Comparison of ENCODE assay signal across 12 cellular contexts in genomic region chr2:102367331-102367971, GRCh38. TPM values are rescaled to one million over a fixed set of nuclear protein-coding genes. Genes with fewer than 3 reads are reported as not detected.
DNase-seq lines count a peak whose midpoint lies in the region; ATAC-seq and TF ChIP-seq lines count a peak whose summit lies in the region.
"Had no signal": no experiment of that assay in that cellular context is flagged by ENCODE, and none has a peak within 500 bp of the region (broad histone marks: within the 10 kb centered on the region; RNA-seq: fewer than 3 reads in every experiment).

No MANE protein-coding gene starts in this region.

- H3K4me3 Mint-ChIP-seq in activated CD4-positive, alpha-beta T cell treated with anti-CD3 and anti-CD28 coated beads for 36 hours = peak overlapping the region; percentile 55
- peak overlapping the region; percentile 85 for H3K4me3 Mint-ChIP-seq in T-helper 17 cell
- no peak overlapping the region for H3K4me3 Mint-ChIP-seq in stimulated activated naive B cell treated with anti-CD40 and anti-IgM and Interleukin-4, amounts not matched to agents 10 μg/mL and 1 μg/mL and 100 μg/mL, for 72 hours

- DNase-seq in activated CD4-positive, alpha-beta T cell treated with anti-CD3 and anti-CD28 coated beads for 36 hours = peak; percentile 64
- no peak for DNase-seq in activated CD4-positive, alpha-beta T cell treated with anti-CD3 and anti-CD28 coated beads, Interleukin-2, amount 50 U/mL, for 48 hours
- no peak for DNase-seq in T-helper 17 cell
- no peak for DNase-seq in stimulated activated naive B cell treated with anti-CD40 and anti-IgM and Interleukin-4, amounts not matched to agents 10 μg/mL and 1 μg/mL and 100 μg/mL, for 72 hours
- DNase-seq in adrenal gland = no peak
- DNase-seq in NCI-H1436 (lab: John Stamatoyannopoulos, UW) = no peak
- DNase-seq: 8988T, SK-N-SH had no signal

- H3K4me1 Mint-ChIP-seq in activated CD4-positive, alpha-beta T cell treated with anti-CD3 and anti-CD28 coated beads for 36 hours = peaks cover 68% of the 10 kb centered on the region
- H3K4me1 Mint-ChIP-seq in T-helper 17 cell = peaks cover 35% of the 10 kb centered on the region
- H3K4me1 Mint-ChIP-seq in stimulated activated naive B cell treated with anti-CD40 and anti-IgM and Interleukin-4, amounts not matched to agents 10 μg/mL and 1 μg/mL and 100 μg/mL, for 72 hours = peaks cover 9 to 19% of the 10 kb centered on the region in 2 donors

- TF ChIP-seq CTCF in adrenal gland (IDR thresholded peaks at IDR 0.05) = no peak

- TF ChIP-seq POLR2A in adrenal gland (IDR thresholded peaks at IDR 0.05) = no peak

- H3K9me3 Mint-ChIP-seq in activated CD4-positive, alpha-beta T cell treated with anti-CD3 and anti-CD28 coated beads for 36 hours (ENCODE audit: low read depth) = peaks cover 27% of the 10 kb centered on the region
- H3K9me3 Mint-ChIP-seq in stimulated activated naive B cell treated with anti-CD40 and anti-IgM and Interleukin-4, amounts not matched to agents 10 μg/mL and 1 μg/mL and 100 μg/mL, for 72 hours = peaks cover 15 to 20% of the 10 kb centered on the region in 2 donors

- H3K4me1 ChIP-seq in adrenal gland (replicated peaks in 1 of 2) = no peaks in the 10 kb centered on the region

- POLR2A ChIA-PET in activated CD4-positive, alpha-beta T cell treated with anti-CD3 and anti-CD28 coated beads for 36 hours (lab: Charles Lee) = interaction anchor here (0.6 to 1.0 kb wide), 5 partner anchors 12 to 648 kb away, joined by 3 to 4 read pairs (median 3); partner anchors contain the start of gene IL18R1

- H3K9me3 ChIP-seq in T-helper 17 cell (ENCODE audit: control insufficient read depth, low read length, poor library complexity, severe bottlenecking) = peaks cover 5% of the 10 kb centered on the region
- H3K9me3 ChIP-seq in adrenal gland (replicated peaks in 1 of 3) = no peaks in the 10 kb centered on the region
- H3K9me3 ChIP-seq: SK-N-SH had no signal

- H3K27me3 Mint-ChIP-seq in activated CD4-positive, alpha-beta T cell treated with anti-CD3 and anti-CD28 coated beads for 36 hours = no peaks in the 10 kb centered on the region
- H3K27me3 Mint-ChIP-seq in T-helper 17 cell = no peaks in the 10 kb centered on the region
- no peaks in the 10 kb centered on the region for H3K27me3 Mint-ChIP-seq in stimulated activated naive B cell treated with anti-CD40 and anti-IgM and Interleukin-4, amounts not matched to agents 10 μg/mL and 1 μg/mL and 100 μg/mL, for 72 hours

- H3K36me3 ChIP-seq in adrenal gland (replicated peaks in 1 of 2) = no peaks in the 10 kb centered on the region

- peaks cover 83% of the 10 kb centered on the region for H3K36me3 Mint-ChIP-seq in activated CD4-positive, alpha-beta T cell treated with anti-CD3 and anti-CD28 coated beads for 36 hours (ENCODE audit: low read depth)
- H3K36me3 Mint-ChIP-seq in T-helper 17 cell (ENCODE audit: low read depth) = peaks cover 11% of the 10 kb centered on the region
- H3K36me3 Mint-ChIP-seq in stimulated activated naive B cell treated with anti-CD40 and anti-IgM and Interleukin-4, amounts not matched to agents 10 μg/mL and 1 μg/mL and 100 μg/mL, for 72 hours = peaks cover 28 to 36% of the 10 kb centered on the region in 2 donors

- CTCF ChIA-PET in activated CD4-positive, alpha-beta T cell treated with anti-CD3 and anti-CD28 coated beads for 36 hours (lab: Charles Lee) = interaction anchor here (0.7 to 2.0 kb wide), 8 partner anchors 10 to 469 kb away, joined by 3 to 7 read pairs (median 5); no protein-coding TSS in a partner anchor

- intact Hi-C loops in activated CD4-positive, alpha-beta T cell treated with anti-CD3 and anti-CD28 coated beads for 36 hours (cut with DNase I, micrococcal nuclease) = loop anchor here (1.0 to 10.0 kb wide), 17 partner anchors 11 to 1060 kb away; partner anchors contain the start of gene RNF149 (in 1 of the 2)
- intact Hi-C loops in adrenal gland (cut with DNase I) = no loop called here

- ATAC-seq in activated CD4-positive, alpha-beta T cell treated with anti-CD3 and anti-CD28 coated beads for 36 hours = peak; percentile 90
- ATAC-seq in HG02759 (IDR thresholded peaks at IDR 0.05; ENCODE audit: unreplicated experiment) (peak; percentile 38), T-helper 17 cell (peak; percentile 81), GM19023 (IDR thresholded peaks at IDR 0.05; ENCODE audit: unreplicated experiment) (no peak)
- ATAC-seq in stimulated activated naive B cell treated with anti-CD40 and anti-IgM and Interleukin-4, amounts not matched to agents 10 μg/mL and 1 μg/mL and 100 μg/mL, for 72 hours (replicated peaks) = peak; percentile 70 to 72

- peak overlapping the region; percentile 93 for H3K27ac Mint-ChIP-seq in activated CD4-positive, alpha-beta T cell treated with anti-CD3 and anti-CD28 coated beads for 36 hours
- peak overlapping the region; percentile 98 for H3K27ac Mint-ChIP-seq in T-helper 17 cell
- H3K27ac Mint-ChIP-seq in stimulated activated naive B cell treated with anti-CD40 and anti-IgM and Interleukin-4, amounts not matched to agents 10 μg/mL and 1 μg/mL and 100 μg/mL, for 72 hours = peak overlapping the region; percentile 11

- no peak overlapping the region for H3K4me3 ChIP-seq in adrenal gland

- H3K27ac ChIP-seq in adrenal gland = no peak overlapping the region

- H3K27me3 ChIP-seq in adrenal gland = no peaks in the 10 kb centered on the region

- WGBS in adrenal gland, 4 donors = 69 to 79% (median 75%) methylated on average over 6 of the region's 6 CpGs

RNA-seq across cellular contexts. Expression of gene IL18R1, which starts 11.9 kb away (rescaled TPM):
- 10 to 100 TPM; 22.4 to 23.4 TPM for total RNA-seq in activated CD4-positive, alpha-beta T cell treated with anti-CD3 and anti-CD28 coated beads for 36 hours
- total RNA-seq in T-helper 17 cell (10 to 100 TPM; 17.4 to 31.7 TPM), adrenal gland (1 to 10 TPM; 1.2 to 5.5 (median 4.3) TPM)
- 1 to 10 TPM; 2.3 to 3.1 (median 2.4) TPM for polyA plus RNA-seq in adrenal gland
- total RNA-seq: LHCN-M2 had no signal
- polyA plus RNA-seq: SK-N-SH had no signal

RNA-seq across cellular contexts. Expression of gene IL18RAP, which starts 55.5 kb away (rescaled TPM):
- total RNA-seq in activated CD4-positive, alpha-beta T cell treated with anti-CD3 and anti-CD28 coated beads for 36 hours = 1 to 10 TPM; 6.8 to 7.4 TPM
- total RNA-seq in T-helper 17 cell (1 to 10 TPM; 6.0 to 8.8 TPM), adrenal gland (under 1 TPM in 7 of 8 donors, not detected in 1; 0.14 to 0.94 (median 0.29) TPM)
- 1 to 10 TPM in 1 of 3 donors, under 1 TPM in 2; 0.26 to 1.4 (median 0.51) TPM for polyA plus RNA-seq in adrenal gland
- total RNA-seq: LHCN-M2 had no signal
- polyA plus RNA-seq: neural cell, SK-N-SH had no signal

RNA-seq across cellular contexts. Expression of gene IL1RL1, which starts 56.1 kb away (rescaled TPM):
- under 1 TPM; 0.26 to 0.27 TPM for total RNA-seq in activated CD4-positive, alpha-beta T cell treated with anti-CD3 and anti-CD28 coated beads for 36 hours
- under 1 TPM; 0.60 to 0.99 TPM for total RNA-seq in T-helper 17 cell
- total RNA-seq in adrenal gland = 10 to 100 TPM in 7 of 8 donors, 1 to 10 TPM in 1; 7.7 to 74.8 (median 26.7) TPM
- polyA plus RNA-seq in adrenal gland = 10 to 100 TPM; 11.5 to 60.5 (median 17.4) TPM
- total RNA-seq: LHCN-M2 had no signal
- polyA plus RNA-seq: neural cell, SK-N-SH had no signal

Comparison
In these comparisons a context has a peak if more than half of its experiments do, and no peak if none do; other contexts are left out.
1. H3K27ac Mint-ChIP-seq: peak in every context shown above with its lines; median percentile 98 in T-helper 17 cell; 93 in activated CD4-positive, alpha-beta T cell treated with anti-CD3 and anti-CD28 coated beads for 36 hours; 11 in stimulated activated naive B cell treated with anti-CD40 and anti-IgM and Interleukin-4, amounts not matched to agents 10 μg/mL and 1 μg/mL and 100 μg/mL, for 72 hours.
2. H3K4me3 Mint-ChIP-seq: peak in activated CD4-positive, alpha-beta T cell treated with anti-CD3 and anti-CD28 coated beads for 36 hours (single experiment) and T-helper 17 cell (single experiment); none in stimulated activated naive B cell treated with anti-CD40 and anti-IgM and Interleukin-4, amounts not matched to agents 10 μg/mL and 1 μg/mL and 100 μg/mL, for 72 hours (0 of 2).
3. RNA of gene IL1RL1, which starts 56.1 kb away (total RNA-seq): 7.7 to 74.8 TPM in adrenal gland; 0.60 to 0.99 TPM in T-helper 17 cell and 0.26 to 0.27 TPM in activated CD4-positive, alpha-beta T cell treated with anti-CD3 and anti-CD28 coated beads for 36 hours; every median in the first group is over 4 times any median in the second.
4. intact Hi-C loops: an anchor here in activated CD4-positive, alpha-beta T cell treated with anti-CD3 and anti-CD28 coated beads for 36 hours (1.0 to 10.0 kb wide); none called in adrenal gland.